In genomic region chr13:103161476-103161875, GRCh38 we compare ENCODE assay signal across 9 cellular contexts.
"Had no signal": no experiment of that assay in that cellular context is flagged by ENCODE, and none has a peak within 500 bp of the region (broad histone marks: within the 10 kb centered on the region; RNA-seq: fewer than 3 reads in every experiment).

No MANE protein-coding gene starts in this region.

- H3K9ac ChIP-seq: GM23248 had no signal

- H3K4me3 Mint-ChIP-seq: HFFc6, IgD-negative memory B cell had no signal

- FAIRE-seq: HepG2 had no signal

- H3K27ac ChIP-seq: GM23248, HL-60 had no signal

- H3K27ac Mint-ChIP-seq: HFFc6, IgD-negative memory B cell had no signal

- ATAC-seq: HCT116, HepG2 had no signal

- DNase-seq: GM23248, GOT3, H7, HFFc6 had no signal

- H3K9me3 ChIP-seq: HAP-1 had no signal

- H2AFZ ChIP-seq: GM23248 had no signal

- H3K9me3 Mint-ChIP-seq: IgD-negative memory B cell had no signal

- H3K4me1 Mint-ChIP-seq: IgD-negative memory B cell had no signal

- H3K4me1 ChIP-seq: HAP-1 had no signal

- H3K4me3 ChIP-seq: GM23248, HAP-1 had no signal

- H3K36me3 ChIP-seq: HAP-1 had no signal
